ENCODE assay signal across 18 cellular contexts in the genomic region with DNA sequence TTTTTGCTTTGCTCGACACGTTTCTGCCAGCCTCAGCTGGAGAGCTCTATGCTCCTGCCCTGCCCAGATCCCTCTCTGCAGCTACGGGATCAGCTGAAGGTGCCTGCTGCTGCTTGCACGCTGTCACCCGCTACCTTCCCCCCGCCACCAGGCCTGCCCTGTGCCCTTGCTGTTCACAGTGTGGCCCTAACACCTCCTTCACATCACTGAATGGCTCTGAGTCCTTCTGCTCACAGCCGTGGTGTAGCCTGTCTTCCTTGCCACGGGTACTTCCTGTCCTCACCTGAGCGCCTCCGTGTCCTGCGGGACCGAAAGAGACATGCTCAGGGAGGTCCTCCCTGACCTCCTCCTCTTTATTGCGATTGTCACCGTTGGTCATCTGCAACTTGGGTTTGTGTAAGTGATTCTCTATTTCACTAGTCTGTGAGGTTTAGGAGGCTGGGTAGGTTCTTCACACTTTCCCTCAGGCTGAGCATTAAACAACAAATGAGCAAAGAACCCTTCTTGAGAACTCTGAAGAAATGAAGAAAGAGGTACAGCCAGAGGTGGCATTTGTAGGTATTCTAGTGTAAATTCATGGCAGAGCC.
DNase-seq lines count a peak whose midpoint lies in the region; ATAC-seq, FAIRE-seq and TF ChIP-seq lines count a peak whose summit lies in the region.
"Had no signal": no experiment of that assay in that cellular context is flagged by ENCODE, and none has a peak within 500 bp of the region (broad histone marks: within the 10 kb centered on the region; RNA-seq: fewer than 3 reads in every experiment).

No MANE protein-coding gene starts in this region.

- no peaks in the 10 kb centered on the region for H3K9me3 ChIP-seq in T-helper 17 cell (ENCODE audit: control insufficient read depth, low read length, poor library complexity, severe bottlenecking)
- H3K9me3 ChIP-seq in HepG2 (ENCODE audit: low read length), result no peaks in the 10 kb centered on the region
- H3K9me3 ChIP-seq: adrenal gland had no signal

- H2BK120ac ChIP-seq in mesendoderm (ENCODE audit: low read depth, low read length), result no peak overlapping the region

- H3K27ac ChIP-seq in HepG2 (ENCODE audit: extremely low read length, insufficient read depth, low read length) (no peak overlapping the region), mesendoderm (ENCODE audit: low read depth, low read length) (no peak overlapping the region)
- H3K27ac ChIP-seq: adrenal gland, BLaER1, GM23248, VCaP had no signal

- no peak overlapping the region for H3K56ac ChIP-seq in mesendoderm (ENCODE audit: low read length)

- H3K18ac ChIP-seq in mesendoderm (ENCODE audit: low read length), result no peak overlapping the region

- peaks cover 38% of the 10 kb centered on the region for H3K79me1 ChIP-seq in mesendoderm (ENCODE audit: low read length)

- TF ChIP-seq EP300 in HepG2 (IDR thresholded peaks at IDR 0.05; ENCODE audit: low read depth in 2 of 2, low read length in 2 of 2) (no peak), HepG2 (CRISPR knock-in tag; IDR thresholded peaks at IDR 0.05; ENCODE audit: borderline replicate concordance) (no peak)

- H3K36me3 Mint-ChIP-seq in T-helper 17 cell (ENCODE audit: low read depth), result peaks cover 7% of the 10 kb centered on the region

- no peaks in the 10 kb centered on the region for H3K27me3 ChIP-seq in HepG2 (ENCODE audit: control insufficient read depth in 1 of 2, insufficient read depth in 2 of 2, low read length in 2 of 2)
- no peaks in the 10 kb centered on the region for H3K27me3 ChIP-seq in mesendoderm (ENCODE audit: insufficient read depth, low read length, poor library complexity)
- H3K27me3 ChIP-seq: adrenal gland, BLaER1 had no signal

- no TSS peak for BruUV-seq in HepG2 (replicated peaks; lab: Mats Ljungman, UMichigan)

- H3K27me3 Mint-ChIP-seq in T-helper 17 cell, result no peaks in the 10 kb centered on the region

- H3K4me1 Mint-ChIP-seq in T-helper 17 cell, result peaks cover 70% of the 10 kb centered on the region

- no peak overlapping the region for H2AK5ac ChIP-seq in mesendoderm (ENCODE audit: low read length)

- H3K79me2 ChIP-seq in HepG2 (ENCODE audit: insufficient read depth, low read length), result no peaks in the 10 kb centered on the region
- H3K79me2 ChIP-seq in mesendoderm (ENCODE audit: control insufficient read depth, insufficient read depth, low read length), result peaks cover 19% of the 10 kb centered on the region

- H3K4me3 ChIP-seq in HepG2 (replicated peaks in 1 of 3; ENCODE audit: insufficient read depth in 1 of 3, low read depth in 2 of 3, low read length in 3 of 3) (no peak overlapping the region), mesendoderm (ENCODE audit: low read length) (no peak overlapping the region)
- H3K4me3 ChIP-seq: adrenal gland, BLaER1, GM23248 had no signal

- in situ Hi-C loops in HepG2 (cut with HindIII; ENCODE audit: extremely low pct_ligation_motif_present, low pct_unique_long_range_greater_than_20kb), result no loop called here

- FAIRE-seq in HepG2 (lab: Jason Lieb, UNC), result no peak

- no peak overlapping the region for H4K5ac ChIP-seq in mesendoderm (ENCODE audit: low read length)

- H3K4me3 Mint-ChIP-seq in T-helper 17 cell, result peak overlapping the region; percentile 89

- TF ChIP-seq RAD21 in HepG2 (CRISPR knock-in tag; IDR thresholded peaks at IDR 0.05), result no peak

- DNase-seq in left cardiac atrium (no peak), left ventricle myocardium superior (no peak), T-helper 17 cell (no peak), HepG2 (ENCODE audit: low spot score) (no peak), left lobe of liver (ENCODE audit: low spot score) (no peak), mesendoderm (no peak), glomerular visceral epithelial cell (ENCODE audit: extremely low spot score) (no peak)
- DNase-seq: adrenal gland; foreskin fibroblast; GM23248; kidney glomerular epithelial cell; NCI-H146; NCI-H82; SHP77 treated with DMSO at 0.1 percent for 48 hours; stimulated activated CD8-positive, alpha-beta memory T cell treated with anti-CD3 and anti-CD28 coated beads, Interleukin-4, amount 100 ng/mL, for 48 hours had no signal

- H4K8ac ChIP-seq in mesendoderm (ENCODE audit: low read depth, low read length), result no peak overlapping the region

- H4K20me1 ChIP-seq in HepG2 (ENCODE audit: insufficient read depth, low read length), result no peaks in the 10 kb centered on the region

- CTCF ChIA-PET in HepG2 (lab: Yijun Ruan, JAX; ENCODE audit: low intra/inter-chr PET ratio, low total read pairs), result no interaction called here

- no peak for TF ChIP-seq CTCF in HepG2 (CRISPR knock-in tag; IDR thresholded peaks at IDR 0.05)

- H3K36me3 ChIP-seq in HepG2 (replicated peaks in 1 of 2; ENCODE audit: control insufficient read depth in 1 of 2, insufficient read depth in 2 of 2, low read length in 2 of 2), result no peaks in the 10 kb centered on the region; a peak in 1 of 5 replicates
- H3K36me3 ChIP-seq in mesendoderm (ENCODE audit: control insufficient read depth, insufficient read depth, low read length), result no peaks in the 10 kb centered on the region
- H3K36me3 ChIP-seq: adrenal gland had no signal

- no peak overlapping the region for H2AFZ ChIP-seq in HepG2 (ENCODE audit: low read length)
- H2AFZ ChIP-seq: GM23248 had no signal

- POLR2A ChIA-PET in HepG2 (lab: Yijun Ruan, JAX), result no interaction called here

- ATAC-seq in left cardiac atrium (peak; percentile 53 to 71), left ventricle myocardium superior (no peak), T-helper 17 cell (peak; percentile 43), HepG2 (no peak; the same call in 2 of the 3 replicates), left lobe of liver (no peak), HG02884 (IDR thresholded peaks at IDR 0.05; ENCODE audit: unreplicated experiment) (no peak)

- H2BK15ac ChIP-seq in mesendoderm (replicated peaks; ENCODE audit: low read depth), result no peak overlapping the region

- TF ChIP-seq POLR2A in HepG2 (IDR thresholded peaks at IDR 0.05; ENCODE audit: insufficient read depth in 1 of 2, low read depth in 2 of 2, low read length in 2 of 2), result no peak

- H3K27ac Mint-ChIP-seq in T-helper 17 cell, result peak overlapping the region; percentile 96

- H3K23ac ChIP-seq in mesendoderm (ENCODE audit: low read length), result no peak overlapping the region

- no peak overlapping the region for H2BK5ac ChIP-seq in mesendoderm (ENCODE audit: low read length)

- H3K4me2 ChIP-seq in HepG2 (ENCODE audit: low read depth, low read length) (no peak overlapping the region), mesendoderm (ENCODE audit: low read length) (no peak overlapping the region)
- H3K4me2 ChIP-seq: BLaER1 had no signal

- no peak overlapping the region for H3K9ac ChIP-seq in HepG2 (ENCODE audit: insufficient read depth, low read depth, low read length)
- no peak overlapping the region for H3K9ac ChIP-seq in mesendoderm (ENCODE audit: low read length)
- H3K9ac ChIP-seq: BLaER1, GM23248 had no signal

- no peak overlapping the region for H3K4ac ChIP-seq in mesendoderm (ENCODE audit: low read depth, low read length)

- 96% methylated on average over 14 of the region's 14 CpGs for WGBS in HepG2 (ENCODE audit: low lambda C conversion rate)
- no CpG with 5 or more reads among the region's 14 CpGs for WGBS in mesendoderm (ENCODE audit: extremely low coverage, insufficient coverage, low lambda C conversion rate)

- H3K4me1 ChIP-seq in HepG2 (ENCODE audit: insufficient read depth, low read length) (peaks cover 28% of the 10 kb centered on the region), mesendoderm (ENCODE audit: control insufficient read depth, low read depth, low read length) (no peaks in the 10 kb centered on the region)

- intact Hi-C loops in left cardiac atrium (cut with DNase I) (no loop called here), left ventricle myocardium superior (cut with micrococcal nuclease) (no loop called here), HepG2 (cut with micrococcal nuclease; ENCODE audit: unreplicated experiment) (loop anchor here (1.0 kb wide), 1 partner anchor 29 kb away; no protein-coding TSS in a partner anchor)

TF ChIP-seq in HepG2, 621 proteins besides CTCF, POLR2A, EP300 and RAD21:
- 0 out of 2 replicates have a peak, but pooled peaks have one; percentile 16 for TF ChIP-seq ZBTB33 (CRISPR knock-in tag; IDR thresholded peaks at IDR 0.05)
- TF ChIP-seq ZNF451 (CRISPR knock-in tag; IDR thresholded peaks at IDR 0.05), result no peak

Comparison
In these comparisons a context has a peak if more than half of its experiments do, and no peak if none do; other contexts are left out.
1. ATAC-seq: peak in left cardiac atrium (2 of 2) and T-helper 17 cell (single experiment); none in left ventricle myocardium superior (single experiment), HepG2 (single experiment), left lobe of liver (single experiment) and HG02884 (single experiment).